Comparison of ENCODE assay signal across 21 cellular contexts in genomic region chr17:80927791-80928216, GRCh38.
DNase-seq lines count a peak whose midpoint lies in the region; ATAC-seq and TF ChIP-seq lines count a peak whose summit lies in the region.
"Had no signal": no experiment of that assay in that cellular context is flagged by ENCODE, and none has a peak within 500 bp of the region (broad histone marks: within the 10 kb centered on the region; RNA-seq: fewer than 3 reads in every experiment).

No MANE protein-coding gene starts in this region.

- no peak overlapping the region for H3K27ac ChIP-seq in HEK293 (ENCODE audit: extremely low read depth, low read depth, low read length)
- H3K27ac ChIP-seq: C4-2B, epithelial cell of prostate, hepatocyte, psoas muscle had no signal

- ATAC-seq in HG03460 (IDR thresholded peaks at IDR 0.05; ENCODE audit: unreplicated experiment) (no peak), HG02884 (IDR thresholded peaks at IDR 0.05; ENCODE audit: unreplicated experiment) (no peak)
- ATAC-seq: activated T-cell treated with anti-CD3 and anti-CD28 coated beads, Interleukin-2, amount 50 U/mL, for 72 hours; stimulated activated naive B cell treated with anti-CD40 and anti-IgM and Interleukin-4, amounts not matched to agents 10 μg/mL and 1 μg/mL and 100 μg/mL, for 72 hours; T-cell had no signal

- H3K4me3 ChIP-seq in HEK293 (ENCODE audit: low read depth, low read length), result no peak overlapping the region
- H3K4me3 ChIP-seq: hepatocyte, psoas muscle had no signal

- no peak overlapping the region for H3K4me3 Mint-ChIP-seq in brain
- H3K4me3 Mint-ChIP-seq: activated T-cell treated with anti-CD3 and anti-CD28 coated beads, Interleukin-2, amount 50 U/mL, for 72 hours; stimulated activated naive B cell treated with anti-CD40 and anti-IgM and Interleukin-4, amounts not matched to agents 10 μg/mL and 1 μg/mL and 100 μg/mL, for 72 hours; T-cell had no signal

- peaks cover 4 to 52% of the 10 kb centered on the region in 2 experiments for H3K36me3 ChIP-seq in HEK293 (ENCODE audit: control insufficient read depth in 2 of 2, insufficient read depth in 1 of 2, low read length in 2 of 2)

- DNase-seq in iPS-NIHi11 (ENCODE audit: low spot score) (peak; percentile 54), pulmonary artery endothelial cell (ENCODE audit: low read depth, low spot score) (peak; percentile 87), SK-N-DZ (ENCODE audit: low spot score) (no peak), CD1c-positive myeloid dendritic cell (ENCODE audit: extremely low spot score) (no peak)
- DNase-seq: activated CD4-positive, alpha-beta T cell treated with anti-CD3 and anti-CD28 coated beads for 48 hours; activated T-cell treated with anti-CD3 and anti-CD28 coated beads, Interleukin-2, amount 50 U/mL, for 72 hours; EL; midbrain; NCI-H2171 treated with DMSO at 0.1 percent for 48 hours; OCI-M1; psoas muscle; stimulated activated CD4-positive, alpha-beta T cell treated with anti-CD3 and anti-CD28 coated beads, Interleukin-2, amount 100 ng/mL, for 48 hours; stimulated activated naive B cell treated with anti-CD40 and anti-IgM and Interleukin-4, amounts not matched to agents 10 μg/mL and 1 μg/mL and 100 μg/mL, for 72 hours; T-cell had no signal

- TF ChIP-seq CTCF in HEK293 (tag by site-specific recombination; IDR thresholded peaks at IDR 0.05) (no peak), brain (conservative IDR thresholded peaks at IDR 0.05) (peak in 1 of 2 experiments; percentile 51)

- peak overlapping the region in 3 of 5 experiments; percentile 4 to 11 (median 8) for H3K27ac Mint-ChIP-seq in brain
- H3K27ac Mint-ChIP-seq: activated T-cell treated with anti-CD3 and anti-CD28 coated beads, Interleukin-2, amount 50 U/mL, for 72 hours; stimulated activated naive B cell treated with anti-CD40 and anti-IgM and Interleukin-4, amounts not matched to agents 10 μg/mL and 1 μg/mL and 100 μg/mL, for 72 hours; T-cell had no signal

- H3K4me1 Mint-ChIP-seq in brain, result peaks cover 48% of the 10 kb centered on the region
- H3K4me1 Mint-ChIP-seq: T-cell had no signal

- POLR2A ChIA-PET in HEK293 (lab: Yijun Ruan, JAX), result no interaction called here

- no peaks in the 10 kb centered on the region for H3K4me1 ChIP-seq in HEK293 (ENCODE audit: control insufficient read depth, insufficient read depth, low read length)
- H3K4me1 ChIP-seq: psoas muscle had no signal

- H3K9me3 Mint-ChIP-seq in brain, result peaks cover 0 to 3% (median 0%) of the 10 kb centered on the region in 5 experiments
- H3K9me3 Mint-ChIP-seq: activated T-cell treated with anti-CD3 and anti-CD28 coated beads, Interleukin-2, amount 50 U/mL, for 72 hours; stimulated activated naive B cell treated with anti-CD40 and anti-IgM and Interleukin-4, amounts not matched to agents 10 μg/mL and 1 μg/mL and 100 μg/mL, for 72 hours; T-cell had no signal

- CTCF ChIA-PET in HEK293 (lab: Yijun Ruan, JAX), result interaction anchor here (0.7 kb wide), 1 partner anchor 62 kb away, joined by 4 read pairs; no protein-coding TSS in a partner anchor

- peaks cover 4% of the 10 kb centered on the region for H3K27me3 Mint-ChIP-seq in brain
- H3K27me3 Mint-ChIP-seq: stimulated activated naive B cell treated with anti-CD40 and anti-IgM and Interleukin-4, amounts not matched to agents 10 μg/mL and 1 μg/mL and 100 μg/mL, for 72 hours; T-cell had no signal

- H3K9me3 ChIP-seq in HEK293 (ENCODE audit: control insufficient read depth, insufficient read depth, low read depth, low read length), result no peaks in the 10 kb centered on the region
- H3K9me3 ChIP-seq: psoas muscle had no signal

- H3K36me3 Mint-ChIP-seq in brain, result peaks cover 40% of the 10 kb centered on the region

TF ChIP-seq in HEK293, 187 proteins besides CTCF, POLR2A, EP300 and RAD21:
- peak; percentile 47; the same call in 1 of the 2 replicates for TF ChIP-seq ZIC2 (tag by site-specific recombination; IDR thresholded peaks at IDR 0.05)
- no peak for TF ChIP-seq ZNF623 (tag by site-specific recombination; IDR thresholded peaks at IDR 0.05)

Comparison
In these comparisons a context has a peak if more than half of its experiments do, and no peak if none do; other contexts are left out.
1. DNase-seq: peak in iPS-NIHi11 (single experiment) and pulmonary artery endothelial cell (single experiment); none in SK-N-DZ (single experiment) and CD1c-positive myeloid dendritic cell (single experiment).